ENCODE assay signal across 1 cellular context in genomic region chr19:40210919-40211318, GRCh38.
TF ChIP-seq lines count a peak whose summit lies in the region.

No MANE protein-coding gene starts in this region.

TF ChIP-seq in K562, 482 proteins besides CTCF, POLR2A, EP300 and RAD21:
- TF ChIP-seq NFYB (IDR thresholded peaks at IDR 0.05; ENCODE audit: extremely low read depth, insufficient read length) (no peak), KHSRP (IDR thresholded peaks at IDR 0.05) (no peak), STAT5A (IDR thresholded peaks at IDR 0.05; ENCODE audit: borderline replicate concordance, low read length) (no peak), PTRF (tag; IDR thresholded peaks at IDR 0.05) (no peak), FOXP4 (CRISPR knock-in tag; IDR thresholded peaks at IDR 0.05; ENCODE audit: borderline replicate concordance) (no peak), POU5F1 (IDR thresholded peaks at IDR 0.05; ENCODE audit: borderline replicate concordance, low read depth, low read length, partially characterized antibody) (no peak), FOXO4 (CRISPR knock-in tag; IDR thresholded peaks at IDR 0.05) (no peak), ZNF431 (CRISPR knock-in tag; IDR thresholded peaks at IDR 0.05) (no peak), ZNF764 (CRISPR knock-in tag; IDR thresholded peaks at IDR 0.05; ENCODE audit: low read depth) (no peak), JUNB (CRISPR knock-in tag; conservative IDR thresholded peaks at IDR 0.05) (no peak), E2F3 (CRISPR knock-in tag; IDR thresholded peaks at IDR 0.05) (no peak)
